Comparison of ENCODE assay signal across 35 cellular contexts in the genomic region with DNA sequence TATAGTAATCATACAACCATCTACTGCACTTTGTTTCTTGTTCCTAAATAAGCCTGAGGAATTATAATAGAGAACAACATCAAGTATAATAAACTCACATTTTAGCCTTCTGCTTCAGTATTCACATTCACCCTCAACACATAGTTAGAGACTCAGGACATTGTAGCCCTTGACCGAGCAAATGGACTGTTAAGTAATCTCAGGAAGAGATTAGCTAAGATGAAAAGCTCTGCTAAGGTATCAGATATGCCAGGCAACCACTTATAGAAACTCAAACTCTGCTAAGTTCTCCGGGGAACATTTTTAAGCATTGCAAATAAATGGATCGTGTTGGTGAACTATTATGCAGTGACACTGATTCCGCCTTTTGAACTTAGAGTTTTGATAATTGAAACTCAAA.
"Had no signal": no experiment of that assay in that cellular context is flagged by ENCODE, and none has a peak within 500 bp of the region (broad histone marks: within the 10 kb centered on the region; RNA-seq: fewer than 3 reads in every experiment).

No MANE protein-coding gene starts in this region.

- H3K27me3 Mint-ChIP-seq: activated CD4-positive, alpha-beta memory T cell treated with anti-CD3 and anti-CD28 coated beads for 36 hours; activated CD4-positive, alpha-beta T cell treated with anti-CD3 and anti-CD28 coated beads, Interleukin-2, amount 10 ng/mL, durations not matched to agents 24 days and 14 days; activated CD8-positive, alpha-beta T cell treated with anti-CD3 and anti-CD28 coated beads for 36 hours; activated naive CD8-positive, alpha-beta T cell treated with anti-CD3 and anti-CD28 coated beads for 36 hours had no signal

- H3K4me1 ChIP-seq: adrenal gland, body of pancreas, breast epithelium had no signal

- ATAC-seq: activated CD8-positive, alpha-beta T cell treated with anti-CD3 and anti-CD28 coated beads for 36 hours; activated naive CD4-positive, alpha-beta T cell treated with anti-CD3 and anti-CD28 coated beads, Interleukin-2, amount 50 U/mL, for 72 hours; activated T-cell treated with anti-CD3 and anti-CD28 coated beads, Interleukin-2, amount 50 U/mL, for 4 hours; activated T-cell treated with anti-CD3 and anti-CD28 coated beads, Interleukin-2, amount 50 U/mL, for 72 hours; activated T-helper 17 cell treated with anti-CD3 and anti-CD28 coated beads, Interleukin-2, amount 50 U/mL, for 72 hours; body of pancreas had no signal

- H3K36me3 ChIP-seq: adrenal gland, brain microvascular endothelial cell, breast epithelium had no signal

- H3K27ac ChIP-seq: adrenal gland, body of pancreas, brain microvascular endothelial cell, breast epithelium, VCaP had no signal

- H3K4me3 Mint-ChIP-seq: activated B cell treated with CpG ODN at 0.5 μM for 24 hours; activated CD4-positive, alpha-beta memory T cell treated with anti-CD3 and anti-CD28 coated beads for 36 hours; activated CD4-positive, alpha-beta T cell treated with anti-CD3 and anti-CD28 coated beads, Interleukin-2, amount 10 ng/mL, durations not matched to agents 24 days and 14 days; activated CD8-positive, alpha-beta T cell treated with anti-CD3 and anti-CD28 coated beads for 36 hours; activated naive CD4-positive, alpha-beta T cell treated with anti-CD3 and anti-CD28 coated beads for 36 hours; activated naive CD8-positive, alpha-beta T cell treated with anti-CD3 and anti-CD28 coated beads for 36 hours; activated T-cell treated with anti-CD3 and anti-CD28 coated beads, Interleukin-2, amount 50 U/mL, for 4 hours; activated T-cell treated with anti-CD3 and anti-CD28 coated beads, Interleukin-2, amount 50 U/mL, for 72 hours; activated T-helper 1 cell treated with anti-CD3 and anti-CD28 coated beads, Interleukin-12 subunit alpha, Interleukin-12 subunit beta, Interleukin-2, Interleukin-4 antibody, amounts not matched to agents 30 ng/mL and 10 ng/mL and 1 ng/mL, durations not matched to agents 14 hours and 24 hours and 36 hours; activated T-helper 17 cell treated with anti-CD3 and anti-CD28 coated beads, Interleukin-2, amount 50 U/mL, for 72 hours; T-helper 1 cell treated with Interleukin-12 subunit alpha and Interleukin-12 subunit beta and Interleukin-4 antibody, amounts not matched to agents 30 μg/mL and 1 μg/mL, for 36 hours; T-helper 2 cell treated with Interferon-gamma antibody and Interleukin-4, amounts not matched to agents 5 μg/mL and 100 μg/mL, for 36 hours had no signal

- H3K4me1 Mint-ChIP-seq: activated B cell treated with CpG ODN at 0.5 μM for 24 hours; activated CD4-positive, alpha-beta T cell treated with anti-CD3 and anti-CD28 coated beads, Interleukin-2, amount 10 ng/mL, durations not matched to agents 24 days and 14 days; activated naive CD8-positive, alpha-beta T cell treated with anti-CD3 and anti-CD28 coated beads for 36 hours; activated T-helper 17 cell treated with anti-CD3 and anti-CD28 coated beads, Interleukin-2, amount 50 U/mL, for 72 hours had no signal

- H3K27me3 ChIP-seq: adrenal gland, body of pancreas, brain microvascular endothelial cell, breast epithelium had no signal

- H3K4me3 ChIP-seq: adrenal gland, body of pancreas, breast epithelium had no signal

- H3K9me3 Mint-ChIP-seq: activated CD4-positive, alpha-beta memory T cell treated with anti-CD3 and anti-CD28 coated beads for 36 hours; activated CD4-positive, alpha-beta T cell treated with anti-CD3 and anti-CD28 coated beads, Interleukin-2, amount 10 ng/mL, durations not matched to agents 24 days and 14 days; activated T-helper 1 cell treated with anti-CD3 and anti-CD28 coated beads, Interleukin-12 subunit alpha, Interleukin-12 subunit beta, Interleukin-2, Interleukin-4 antibody, amounts not matched to agents 30 ng/mL and 10 ng/mL and 1 ng/mL, durations not matched to agents 14 hours and 24 hours and 36 hours; T-helper 1 cell treated with Interleukin-12 subunit alpha and Interleukin-12 subunit beta and Interleukin-4 antibody, amounts not matched to agents 30 μg/mL and 1 μg/mL, for 36 hours; T-helper 2 cell treated with Interferon-gamma antibody and Interleukin-4, amounts not matched to agents 5 μg/mL and 100 μg/mL, for 36 hours had no signal

- H3K36me3 Mint-ChIP-seq: activated CD4-positive, alpha-beta memory T cell treated with anti-CD3 and anti-CD28 coated beads for 36 hours; activated naive CD4-positive, alpha-beta T cell treated with anti-CD3 and anti-CD28 coated beads, Interleukin-2, amount 50 U/mL, for 72 hours; activated naive CD8-positive, alpha-beta T cell treated with anti-CD3 and anti-CD28 coated beads for 36 hours had no signal

- H3K9me3 ChIP-seq: adrenal gland, body of pancreas, breast epithelium had no signal

- H3K27ac Mint-ChIP-seq: activated B cell treated with CpG ODN at 0.5 μM for 24 hours; activated CD4-positive, alpha-beta memory T cell treated with anti-CD3 and anti-CD28 coated beads for 36 hours; activated CD4-positive, alpha-beta T cell treated with anti-CD3 and anti-CD28 coated beads, Interleukin-2, amount 10 ng/mL, durations not matched to agents 24 days and 14 days; activated CD8-positive, alpha-beta T cell treated with anti-CD3 and anti-CD28 coated beads for 36 hours; activated naive CD4-positive, alpha-beta T cell treated with anti-CD3 and anti-CD28 coated beads for 36 hours; activated naive CD4-positive, alpha-beta T cell treated with anti-CD3 and anti-CD28 coated beads, Interleukin-2, amount 50 U/mL, for 72 hours; activated naive CD8-positive, alpha-beta T cell treated with anti-CD3 and anti-CD28 coated beads for 36 hours; activated T-cell treated with anti-CD3 and anti-CD28 coated beads, Interleukin-2, amount 50 U/mL, for 72 hours; activated T-helper 1 cell treated with anti-CD3 and anti-CD28 coated beads, Interleukin-12 subunit alpha, Interleukin-12 subunit beta, Interleukin-2, Interleukin-4 antibody, amounts not matched to agents 30 ng/mL and 10 ng/mL and 1 ng/mL, durations not matched to agents 14 hours and 24 hours and 36 hours; activated T-helper 17 cell treated with anti-CD3 and anti-CD28 coated beads, Interleukin-2, amount 50 U/mL, for 72 hours; T-helper 1 cell treated with Interleukin-12 subunit alpha and Interleukin-12 subunit beta and Interleukin-4 antibody, amounts not matched to agents 30 μg/mL and 1 μg/mL, for 36 hours; T-helper 2 cell treated with Interferon-gamma antibody and Interleukin-4, amounts not matched to agents 5 μg/mL and 100 μg/mL, for 36 hours had no signal

- DNase-seq: activated B cell treated with CpG ODN at 0.5 μM for 24 hours; activated CD4-positive, alpha-beta memory T cell treated with anti-CD3 and anti-CD28 coated beads for 36 hours; activated CD4-positive, alpha-beta T cell treated with anti-CD3 and anti-CD28 coated beads for 4 hours; activated CD4-positive, alpha-beta T cell treated with anti-CD3 and anti-CD28 coated beads, Interleukin-2, amount 10 ng/mL, durations not matched to agents 24 days and 14 days; activated CD4-positive, alpha-beta T cell treated with anti-CD3 and anti-CD28 coated beads, Interleukin-2, amount 50 U/mL, for 1 hour; activated CD4-positive, alpha-beta T cell treated with anti-CD3 and anti-CD28 coated beads, Interleukin-2, amount 50 U/mL, for 4 hours; activated CD4-positive, CD25-positive, alpha-beta regulatory T cell treated with anti-CD3 and anti-CD28 coated beads, Interleukin-2, amount 50 U/mL, for 72 hours; activated CD8-positive, alpha-beta memory T cell treated with anti-CD3 and anti-CD28 coated beads, Interleukin-2, amount 50 U/mL, for 4 hours; activated CD8-positive, alpha-beta T cell treated with anti-CD3 and anti-CD28 coated beads for 36 hours; activated effector memory CD4-positive, alpha-beta T cell treated with anti-CD3 and anti-CD28 coated beads, Interleukin-2, amount 50 U/mL, for 16 hours; activated gamma-delta T cell treated with Interleukin-2 at 50 U/mL for 16 hours; activated naive CD4-positive, alpha-beta T cell; activated naive CD4-positive, alpha-beta T cell treated with anti-CD3 and anti-CD28 coated beads for 36 hours; activated naive CD4-positive, alpha-beta T cell treated with anti-CD3 and anti-CD28 coated beads, Interleukin-2, amount 50 U/mL, for 16 hours; activated naive CD8-positive, alpha-beta T cell treated with anti-CD3 and anti-CD28 coated beads for 36 hours; activated T-cell treated with anti-CD3 and anti-CD28 coated beads for 4 hours; activated T-cell treated with anti-CD3 and anti-CD28 coated beads, Interleukin-2, amount 50 U/mL, for 1 hour; activated T-cell treated with anti-CD3 and anti-CD28 coated beads, Interleukin-2, amount 50 U/mL, for 4 hours; activated T-cell treated with anti-CD3 and anti-CD28 coated beads, Interleukin-2, amount 50 U/mL, for 72 hours; adrenal gland; amniotic stem cell; aorta; body of pancreas; brain microvascular endothelial cell; central memory CD4-positive, alpha-beta T cell; T-helper 1 cell; T-helper 2 cell; T-helper 9 cell had no signal
